ENCODE assay signal across 19 cellular contexts in the genomic region with DNA sequence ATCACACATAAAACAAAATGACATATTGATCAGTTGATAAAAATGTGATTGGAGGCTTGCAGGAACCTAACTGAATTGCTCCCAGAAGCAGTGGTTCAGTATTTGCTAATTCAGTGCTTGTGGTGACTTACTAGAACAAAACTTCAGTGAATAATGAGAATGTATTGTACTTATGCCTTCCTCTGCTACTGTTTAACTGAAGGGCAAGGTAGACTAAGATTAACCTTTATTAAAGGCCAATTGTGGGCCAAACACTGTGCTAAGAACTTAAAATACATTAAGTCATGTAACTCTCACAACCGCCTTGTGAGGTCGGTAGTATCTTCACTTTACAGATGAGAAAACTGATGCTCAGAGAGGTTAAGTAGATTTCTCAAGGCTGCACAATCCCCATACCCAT. TPM values are rescaled to one million over a fixed set of nuclear protein-coding genes. Genes with fewer than 3 reads are reported as not detected.
DNase-seq lines count a peak whose midpoint lies in the region; ATAC-seq and TF ChIP-seq lines count a peak whose summit lies in the region.
"Had no signal": no experiment of that assay in that cellular context is flagged by ENCODE, and none has a peak within 500 bp of the region (broad histone marks: within the 10 kb centered on the region; RNA-seq: fewer than 3 reads in every experiment).

No MANE protein-coding gene starts in this region.

- 0 out of 2 replicates have a peak overlapping the region, but pooled peaks have one; percentile 12 for H2AFZ ChIP-seq in GM23248
- no peak overlapping the region for H2AFZ ChIP-seq in mesenchymal stem cell (ENCODE audit: low read depth, low read length)

- ATAC-seq in thoracic aorta (ENCODE audit: insufficient number of reproducible peaks, low FRiP score, low read depth) (no peak), GM21723 (IDR thresholded peaks at IDR 0.05; ENCODE audit: unreplicated experiment) (no peak), GM19023 (IDR thresholded peaks at IDR 0.05; ENCODE audit: unreplicated experiment) (no peak)
- ATAC-seq: activated naive CD4-positive, alpha-beta T cell treated with anti-CD3 and anti-CD28 coated beads, Interleukin-2, amount 50 U/mL, for 72 hours; activated T-helper 17 cell treated with anti-CD3 and anti-CD28 coated beads, Interleukin-2, amount 50 U/mL, for 72 hours; mucosa of descending colon; WTC11 had no signal

- H3K36me3 ChIP-seq in GM23248 (ENCODE audit: low read depth) (peaks cover 3% of the 10 kb centered on the region; the same call in 1 of the 2 replicates), brain microvascular endothelial cell (replicated peaks) (peaks cover 58% of the 10 kb centered on the region), mesenchymal stem cell (ENCODE audit: control insufficient read depth in 1 of 2, insufficient read depth in 2 of 2, low read depth in 1 of 2, low read length in 2 of 2) (peaks cover 0 to 21% of the 10 kb centered on the region in 2 experiments), thoracic aorta (no peaks in the 10 kb centered on the region)

- H4K20me1 ChIP-seq in GM23248 (ENCODE audit: insufficient read depth): no peaks in the 10 kb centered on the region

- DNase-seq in GM23248 (no peak), brain microvascular endothelial cell (no peak), mesenchymal stem cell (no peak), thoracic aorta (ENCODE audit: low spot score) (no peak), NCI-H2196 (lab: John Stamatoyannopoulos, UW; ENCODE audit: unreplicated experiment) (no peak)
- DNase-seq: activated CD8-positive, alpha-beta memory T cell treated with anti-CD3 and anti-CD28 coated beads, Interleukin-2, amount 50 U/mL, for 4 hours; cerebellar nuclear complex; foreskin melanocyte; hypothalamus; mucosa of descending colon; NCI-H1092 treated with DMSO at 0.1 percent for 48 hours; NCI-H187 treated with DMSO at 0.1 percent for 48 hours; NCI-H526 treated with DMSO at 0.1 percent for 48 hours had no signal

- WGBS in GM23248 (ENCODE audit: low coverage in 1 of 2, low lambda C conversion rate in 2 of 2, missing lambda C conversion rate in 2 of 2), 2 experiments: 88 to 93% methylated on average over 2 of the region's 2 CpGs
- 92% methylated on average over 2 of the region's 2 CpGs for WGBS in mesenchymal stem cell

- no peak overlapping the region for H4K8ac ChIP-seq in mesenchymal stem cell (ENCODE audit: low read length)

- no peak overlapping the region for H2BK120ac ChIP-seq in mesenchymal stem cell (ENCODE audit: low read depth, low read length)

- H3K79me1 ChIP-seq in mesenchymal stem cell (replicated peaks; ENCODE audit: low read length, poor library complexity, severe bottlenecking): no peaks in the 10 kb centered on the region

- H3K18ac ChIP-seq in mesenchymal stem cell (ENCODE audit: low read depth in 1 of 2, low read length in 2 of 2): peak overlapping the region in 1 of 2 experiments; percentile 30

- H4K91ac ChIP-seq in mesenchymal stem cell (ENCODE audit: low read length): no peak overlapping the region

- H3K4me3 ChIP-seq in GM23248: no peak overlapping the region
- no peak overlapping the region for H3K4me3 ChIP-seq in brain microvascular endothelial cell (ENCODE audit: low read depth, low read length)
- no peak overlapping the region for H3K4me3 ChIP-seq in mesenchymal stem cell (ENCODE audit: insufficient read depth in 1 of 2, low read depth in 1 of 2, low read length in 2 of 2)
- H3K4me3 ChIP-seq in thoracic aorta: no peak overlapping the region
- H3K4me3 ChIP-seq: mucosa of descending colon had no signal

- no peaks in the 10 kb centered on the region for H3K9me2 ChIP-seq in GM23248 (ENCODE audit: insufficient read depth)

- peaks cover 51% of the 10 kb centered on the region for H3K4me1 ChIP-seq in GM23248 (ENCODE audit: insufficient read depth)
- peaks cover 19% of the 10 kb centered on the region for H3K4me1 ChIP-seq in mesenchymal stem cell (ENCODE audit: control insufficient read depth, insufficient read depth, low read depth, low read length)
- peaks cover 73 to 94% of the 10 kb centered on the region in 2 donors for H3K4me1 ChIP-seq in thoracic aorta (ENCODE audit: control insufficient read depth in 1 of 2, low read depth in 2 of 2)

- H3K9me3 ChIP-seq in GM23248 (ENCODE audit: low read depth) (no peaks in the 10 kb centered on the region), mesenchymal stem cell (ENCODE audit: control insufficient read depth, low read length) (no peaks in the 10 kb centered on the region), thoracic aorta (no peaks in the 10 kb centered on the region)
- H3K9me3 ChIP-seq: mucosa of descending colon had no signal

- H3K9ac ChIP-seq in GM23248: peak overlapping the region; percentile 73
- H3K9ac ChIP-seq in mesenchymal stem cell (ENCODE audit: low read length): no peak overlapping the region

- no peak overlapping the region for H2BK15ac ChIP-seq in mesenchymal stem cell (ENCODE audit: low read depth, poor library complexity, severe bottlenecking)

- no peaks in the 10 kb centered on the region for H3K27me3 ChIP-seq in GM23248 (replicated peaks; ENCODE audit: insufficient read depth)
- no peaks in the 10 kb centered on the region for H3K27me3 ChIP-seq in brain microvascular endothelial cell (replicated peaks)
- no peaks in the 10 kb centered on the region for H3K27me3 ChIP-seq in mesenchymal stem cell (ENCODE audit: control insufficient read depth in 1 of 2, insufficient read depth in 1 of 2, low read length in 2 of 2)
- no peaks in the 10 kb centered on the region for H3K27me3 ChIP-seq in thoracic aorta (replicated peaks; ENCODE audit: insufficient read depth)

- no peak overlapping the region for H2BK5ac ChIP-seq in mesenchymal stem cell (ENCODE audit: low read depth, low read length, poor library complexity, severe bottlenecking)

- H3F3A ChIP-seq in GM23248 (ENCODE audit: insufficient read depth): peaks cover 64% of the 10 kb centered on the region

- no peak overlapping the region for H3K14ac ChIP-seq in mesenchymal stem cell (ENCODE audit: low read length in 2 of 2)

- peak overlapping the region; percentile 87 for H2AK5ac ChIP-seq in mesenchymal stem cell (ENCODE audit: low read length, severe bottlenecking)

- peak overlapping the region in 1 of 2 experiments; percentile 35 for H3K4ac ChIP-seq in mesenchymal stem cell (ENCODE audit: low read depth in 1 of 2, low read length in 2 of 2)

- H3K27ac ChIP-seq in GM23248 (peak overlapping the region; percentile 97), brain microvascular endothelial cell (peak overlapping the region; percentile 77), mesenchymal stem cell (ENCODE audit: low read length, poor library complexity, severe bottlenecking) (peak overlapping the region; percentile 87), thoracic aorta (peak overlapping the region; percentile 67 to 97)
- H3K27ac ChIP-seq: epithelial cell of prostate had no signal

- TF ChIP-seq CTCF in brain microvascular endothelial cell (IDR thresholded peaks at IDR 0.05; ENCODE audit: low read depth, low read length, missing control alignments) (no peak), thoracic aorta (IDR thresholded peaks at IDR 0.05) (no peak)

- peak overlapping the region in 1 of 2 experiments; percentile 42 for H2BK12ac ChIP-seq in mesenchymal stem cell (ENCODE audit: low read length in 2 of 2)

- no peak overlapping the region for H3K23ac ChIP-seq in mesenchymal stem cell (ENCODE audit: low read length in 2 of 2)

- in situ Hi-C loops in GM23248 (cut with MboI): no loop called here
- in situ Hi-C loops in brain microvascular endothelial cell (cut with HindIII; ENCODE audit: low pct_ligation_motif_present, low sequenced_read_pairs): no loop called here

- H3K4me2 ChIP-seq in GM23248 (ENCODE audit: unreplicated experiment) (peak overlapping the region; percentile 71), mesenchymal stem cell (ENCODE audit: low read length, poor library complexity, severe bottlenecking) (no peak overlapping the region)

- peaks cover 71% of the 10 kb centered on the region for H3K79me2 ChIP-seq in GM23248 (ENCODE audit: insufficient read depth)

RNA-seq across cellular contexts. Expression of gene IGFBP7, which starts 14.9 kb away (rescaled TPM):
- 949 and 951 TPM in 2 replicates for total RNA-seq in GM23248 (2014; rRNA removed; shearing (Covaris generic))
- polyA plus RNA-seq in GM23248 (2016; fragmentation: Nextera tagmentation; extraction: Ambion mirVana): 1,347 and 1,359 TPM in 2 replicates
- 2,552 TPM for polyA plus RNA-seq in mesenchymal stem cell (2013, experiment 1 of 2)
- polyA plus RNA-seq in mesenchymal stem cell (2013, experiment 2 of 2): 3,066 TPM
- 1,000 to 10,000 TPM; 4,453 to 6,615 TPM for total RNA-seq in thoracic aorta
- total RNA-seq: activated T-helper 17 cell treated with anti-CD3 and anti-CD28 coated beads, Interleukin-2, amount 50 U/mL, for 72 hours had no signal
